In genomic region chr19:19642506-19643157, GRCh38 we compare ENCODE assay signal across 8 cellular contexts. TPM values are rescaled to one million over a fixed set of nuclear protein-coding genes. Genes with fewer than 3 reads are reported as not detected.
DNase-seq lines count a peak whose midpoint lies in the region; ATAC-seq lines count a peak whose summit lies in the region.

No MANE protein-coding gene starts in this region.

- H3K4me1 Mint-ChIP-seq in activated naive CD8-positive, alpha-beta T cell treated with anti-CD3 and anti-CD28 coated beads, Interleukin-2, amount 10 ng/mL, durations not matched to agents 7 days and 5 days = peaks cover 14% of the 10 kb centered on the region

- peak; percentile 15 for DNase-seq in CD1c-positive myeloid dendritic cell (ENCODE audit: extremely low spot score)
- peak; percentile 7 for DNase-seq in NCI-H748 treated with DMSO at 0.1 percent for 48 hours (lab: John Stamatoyannopoulos, UW)
- peak; percentile 57 for DNase-seq in activated naive CD8-positive, alpha-beta T cell treated with anti-CD3 and anti-CD28 coated beads, Interleukin-2, amount 10 ng/mL, durations not matched to agents 7 days and 5 days
- peak; percentile 47 for DNase-seq in stimulated activated CD8-positive, alpha-beta memory T cell treated with anti-CD3 and anti-CD28 coated beads, Interleukin-12 subunit alpha, Interleukin-12 subunit beta, amount 100 ng/mL, for 4 hours (ENCODE audit: low read depth)
- no peak for DNase-seq in GDM1 (lab: John Stamatoyannopoulos, UW)
- DNase-seq in NCI-H1048 (lab: John Stamatoyannopoulos, UW) = no peak

- ATAC-seq in GM21381 (IDR thresholded peaks at IDR 0.05; ENCODE audit: unreplicated experiment) = peak; percentile 17
- ATAC-seq in activated naive CD8-positive, alpha-beta T cell treated with anti-CD3 and anti-CD28 coated beads, Interleukin-2, amount 10 ng/mL, durations not matched to agents 7 days and 5 days (ENCODE audit: low read depth) = peak; percentile 48

- peak overlapping the region; percentile 93 for H3K4me3 Mint-ChIP-seq in activated naive CD8-positive, alpha-beta T cell treated with anti-CD3 and anti-CD28 coated beads, Interleukin-2, amount 10 ng/mL, durations not matched to agents 7 days and 5 days

- H3K27ac ChIP-seq in layer of hippocampus (ENCODE audit: low read depth, low read length) = peak overlapping the region; percentile 75

- peaks cover 13% of the 10 kb centered on the region for H3K36me3 Mint-ChIP-seq in activated naive CD8-positive, alpha-beta T cell treated with anti-CD3 and anti-CD28 coated beads, Interleukin-2, amount 10 ng/mL, durations not matched to agents 7 days and 5 days

- POLR2A ChIA-PET in activated naive CD8-positive, alpha-beta T cell treated with anti-CD3 and anti-CD28 coated beads, Interleukin-2, amount 10 ng/mL, durations not matched to agents 7 days and 5 days (lab: Charles Lee) = interaction anchor here (1.0 kb wide), 1 partner anchor 15 kb away, joined by 4 read pairs; no protein-coding TSS in a partner anchor

- peak overlapping the region; percentile 99 for H3K27ac Mint-ChIP-seq in activated naive CD8-positive, alpha-beta T cell treated with anti-CD3 and anti-CD28 coated beads, Interleukin-2, amount 10 ng/mL, durations not matched to agents 7 days and 5 days

- H3K27me3 ChIP-seq in layer of hippocampus (ENCODE audit: control insufficient read depth, insufficient read depth, low read length) = no peaks in the 10 kb centered on the region

- H3K9me3 Mint-ChIP-seq in activated naive CD8-positive, alpha-beta T cell treated with anti-CD3 and anti-CD28 coated beads, Interleukin-2, amount 10 ng/mL, durations not matched to agents 7 days and 5 days = no peaks in the 10 kb centered on the region

- H3K27me3 Mint-ChIP-seq in activated naive CD8-positive, alpha-beta T cell treated with anti-CD3 and anti-CD28 coated beads, Interleukin-2, amount 10 ng/mL, durations not matched to agents 7 days and 5 days = no peaks in the 10 kb centered on the region

RNA-seq across cellular contexts. Expression of gene GMIP, which starts 0.8 kb away (rescaled TPM):
- 100 to 1,000 TPM; 128 to 135 TPM for total RNA-seq in activated naive CD8-positive, alpha-beta T cell treated with anti-CD3 and anti-CD28 coated beads, Interleukin-2, amount 10 ng/mL, durations not matched to agents 7 days and 5 days

RNA-seq across cellular contexts. Expression of gene LPAR2, which starts 14.6 kb away (rescaled TPM):
- 10 to 100 TPM; 73.6 to 73.8 TPM for total RNA-seq in activated naive CD8-positive, alpha-beta T cell treated with anti-CD3 and anti-CD28 coated beads, Interleukin-2, amount 10 ng/mL, durations not matched to agents 7 days and 5 days

RNA-seq across cellular contexts. Expression of gene ATP13A1, which starts 20.8 kb away (rescaled TPM):
- 100 to 1,000 TPM; 108 to 115 TPM for total RNA-seq in activated naive CD8-positive, alpha-beta T cell treated with anti-CD3 and anti-CD28 coated beads, Interleukin-2, amount 10 ng/mL, durations not matched to agents 7 days and 5 days

RNA-seq across cellular contexts. Expression of gene PBX4, which starts 24.1 kb away (rescaled TPM):
- 10 to 100 TPM; 41.3 to 46.1 TPM for total RNA-seq in activated naive CD8-positive, alpha-beta T cell treated with anti-CD3 and anti-CD28 coated beads, Interleukin-2, amount 10 ng/mL, durations not matched to agents 7 days and 5 days

RNA-seq across cellular contexts. Expression of gene ZNF101, which starts 26.0 kb away (rescaled TPM):
- total RNA-seq in activated naive CD8-positive, alpha-beta T cell treated with anti-CD3 and anti-CD28 coated beads, Interleukin-2, amount 10 ng/mL, durations not matched to agents 7 days and 5 days = 100 to 1,000 TPM; 123 to 126 TPM

Comparison
In these comparisons a context has a peak if more than half of its experiments do, and no peak if none do; other contexts are left out.
1. DNase-seq: peak in CD1c-positive myeloid dendritic cell (single experiment), NCI-H748 treated with DMSO at 0.1 percent for 48 hours (single experiment), activated naive CD8-positive, alpha-beta T cell treated with anti-CD3 and anti-CD28 coated beads, Interleukin-2, amount 10 ng/mL, durations not matched to agents 7 days and 5 days (single experiment) and stimulated activated CD8-positive, alpha-beta memory T cell treated with anti-CD3 and anti-CD28 coated beads, Interleukin-12 subunit alpha, Interleukin-12 subunit beta, amount 100 ng/mL, for 4 hours (single experiment); none in GDM1 (single experiment) and NCI-H1048 (single experiment).